In the genomic region with DNA sequence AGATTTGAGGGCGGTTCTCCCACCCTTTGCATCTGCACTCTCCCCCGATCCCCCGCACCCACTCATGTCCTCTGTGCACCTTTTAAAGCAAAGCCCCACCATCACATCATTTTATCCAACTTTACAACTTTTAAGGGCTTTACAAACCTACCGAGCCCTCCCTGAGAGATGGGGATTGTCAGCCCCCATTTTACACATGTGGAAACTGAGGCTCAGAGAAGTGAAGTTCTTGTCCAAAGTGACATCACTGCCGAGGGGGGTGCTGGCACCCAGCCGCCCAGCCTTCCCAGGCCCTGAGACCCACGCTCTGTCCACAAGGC, we compare ENCODE assay signal across 9 cellular contexts.
"Had no signal": no experiment of that assay in that cellular context is flagged by ENCODE, and none has a peak within 500 bp of the region (broad histone marks: within the 10 kb centered on the region; RNA-seq: fewer than 3 reads in every experiment).

No MANE protein-coding gene starts in this region.

- DNase-seq: GM23248, GOT3, H7, HFFc6, KBM-7 had no signal

- H3K9ac ChIP-seq: GM23248 had no signal

- ATAC-seq: HCT116 had no signal

- H3K4me3 Mint-ChIP-seq: HFFc6, IgD-negative memory B cell had no signal

- FAIRE-seq: HTR-8/SVneo had no signal

- H3K4me1 ChIP-seq: HAP-1 had no signal

- H2AFZ ChIP-seq: GM23248 had no signal

- H3K36me3 ChIP-seq: HAP-1 had no signal

- H3K4me3 ChIP-seq: GM23248, HAP-1 had no signal

- H3K27ac Mint-ChIP-seq: HFFc6 had no signal

- H3K27ac ChIP-seq: GM23248 had no signal

- H3K4me1 Mint-ChIP-seq: IgD-negative memory B cell had no signal
